In genomic region chr16:84501077-84501735, GRCh38 we compare ENCODE assay signal across 16 cellular contexts. TPM values are rescaled to one million over a fixed set of nuclear protein-coding genes. Genes with fewer than 3 reads are reported as not detected.
DNase-seq lines count a peak whose midpoint lies in the region; ATAC-seq and TF ChIP-seq lines count a peak whose summit lies in the region.
"Had no signal": no experiment of that assay in that cellular context is flagged by ENCODE, and none has a peak within 500 bp of the region (broad histone marks: within the 10 kb centered on the region; RNA-seq: fewer than 3 reads in every experiment).

No MANE protein-coding gene starts in this region.

- no peak for DNase-seq in CD4-positive, alpha-beta T cell
- peak; percentile 86 for DNase-seq in LoVo (ENCODE audit: low spot score)
- peak; percentile 33 for DNase-seq in choroid plexus epithelial cell (ENCODE audit: low read depth)
- DNase-seq in neuronal stem cell (ENCODE audit: low spot score) = no peak
- DNase-seq in mesendoderm = no peak
- no peak for DNase-seq in GM10266 (ENCODE audit: extremely low spot score)
- DNase-seq: activated CD8-positive, alpha-beta T cell treated with anti-CD3 and anti-CD28 coated beads for 36 hours; activated naive CD8-positive, alpha-beta T cell treated with anti-CD3 and anti-CD28 coated beads for 36 hours; midbrain; NCI-H82; retina; T-helper 1 cell; testis had no signal

- no peaks in the 10 kb centered on the region for H3K27me3 Mint-ChIP-seq in CD4-positive, alpha-beta T cell
- H3K27me3 Mint-ChIP-seq: activated CD8-positive, alpha-beta T cell treated with anti-CD3 and anti-CD28 coated beads for 36 hours; activated naive CD8-positive, alpha-beta T cell treated with anti-CD3 and anti-CD28 coated beads for 36 hours had no signal

- H3K4me1 ChIP-seq in neuronal stem cell (ENCODE audit: control insufficient read depth in 2 of 2, insufficient read depth in 1 of 2, low read depth in 1 of 2, low read length in 2 of 2) (peaks cover 11 to 13% of the 10 kb centered on the region in 2 donors), mesendoderm (ENCODE audit: control insufficient read depth, low read depth, low read length) (peaks cover 2% of the 10 kb centered on the region)

- no CpG with 5 or more reads among the region's 12 CpGs for WGBS in neuronal stem cell (ENCODE audit: extremely low coverage in 2 of 2, insufficient read length in 2 of 2, insufficient replicate concordance in 1 of 2), 2 donors
- WGBS in mesendoderm (ENCODE audit: extremely low coverage, insufficient coverage, low lambda C conversion rate) = no CpG with 5 or more reads among the region's 12 CpGs

- no peak overlapping the region for H3K56ac ChIP-seq in mesendoderm (ENCODE audit: low read length)

- no peak overlapping the region for H4K8ac ChIP-seq in neuronal stem cell (ENCODE audit: low read depth, low read length)
- H4K8ac ChIP-seq in mesendoderm (ENCODE audit: low read depth, low read length) = no peak overlapping the region

- H3K9me3 ChIP-seq in CD4-positive, alpha-beta T cell (ENCODE audit: control insufficient read depth, low read length) = no peaks in the 10 kb centered on the region
- H3K9me3 ChIP-seq in neuronal stem cell (replicated peaks in 1 of 2; ENCODE audit: control insufficient read depth in 2 of 2, insufficient read depth in 1 of 2, low read depth in 1 of 2, low read length in 2 of 2) = no peaks in the 10 kb centered on the region
- H3K9me3 ChIP-seq: testis had no signal

- POLR2A ChIA-PET in CD4-positive, alpha-beta T cell (lab: Charles Lee) = no interaction called here

- H3K27me3 ChIP-seq in CD4-positive, alpha-beta T cell (ENCODE audit: control insufficient read depth, insufficient read depth, low read length) = no peaks in the 10 kb centered on the region
- H3K27me3 ChIP-seq in neuronal stem cell (ENCODE audit: control insufficient read depth in 3 of 3, insufficient read depth in 3 of 3, low read depth in 1 of 3, low read length in 3 of 3) = no peaks in the 10 kb centered on the region
- H3K27me3 ChIP-seq in mesendoderm (ENCODE audit: insufficient read depth, low read length, poor library complexity) = no peaks in the 10 kb centered on the region
- H3K27me3 ChIP-seq: testis had no signal

- CTCF ChIA-PET in CD4-positive, alpha-beta T cell (lab: Charles Lee) = no interaction called here

- no peak overlapping the region for H4K5ac ChIP-seq in mesendoderm (ENCODE audit: low read length)

- H3K14ac ChIP-seq in neuronal stem cell (ENCODE audit: low read length) = no peak overlapping the region

- H2BK12ac ChIP-seq in neuronal stem cell (ENCODE audit: low read length) = no peak overlapping the region

- no peak for TF ChIP-seq CTCF in CD4-positive, alpha-beta T cell (IDR thresholded peaks at IDR 0.05)
- TF ChIP-seq CTCF in choroid plexus epithelial cell (conservative IDR thresholded peaks at IDR 0.05; ENCODE audit: low read depth, low read length) (no peak), GM10266 (IDR thresholded peaks at IDR 0.05; ENCODE audit: control insufficient read depth, insufficient read depth, low read depth, missing control alignments) (no peak)

- H3K79me1 ChIP-seq in neuronal stem cell (ENCODE audit: low read depth, low read length) = peaks cover 9% of the 10 kb centered on the region
- no peaks in the 10 kb centered on the region for H3K79me1 ChIP-seq in mesendoderm (ENCODE audit: low read length)

- H2BK5ac ChIP-seq in neuronal stem cell (ENCODE audit: low read length) = no peak overlapping the region
- H2BK5ac ChIP-seq in mesendoderm (ENCODE audit: low read length) = no peak overlapping the region

- peak overlapping the region; percentile 56 for H3K4me3 Mint-ChIP-seq in CD4-positive, alpha-beta T cell
- H3K4me3 Mint-ChIP-seq: activated CD8-positive, alpha-beta T cell treated with anti-CD3 and anti-CD28 coated beads for 36 hours; activated naive CD8-positive, alpha-beta T cell treated with anti-CD3 and anti-CD28 coated beads for 36 hours; CD14-positive monocyte had no signal

- no peak overlapping the region for H3K18ac ChIP-seq in neuronal stem cell (ENCODE audit: low read length)
- no peak overlapping the region for H3K18ac ChIP-seq in mesendoderm (ENCODE audit: low read length)

- H3K36me3 Mint-ChIP-seq in CD4-positive, alpha-beta T cell (ENCODE audit: low read depth) = peaks cover 28% of the 10 kb centered on the region

- H3K4me2 ChIP-seq in neuronal stem cell (ENCODE audit: insufficient read depth, low read length, poor library complexity, severe bottlenecking) (no peak overlapping the region), mesendoderm (ENCODE audit: low read length) (no peak overlapping the region)

- no peaks in the 10 kb centered on the region for H3K9me3 Mint-ChIP-seq in CD4-positive, alpha-beta T cell
- H3K9me3 Mint-ChIP-seq: activated CD8-positive, alpha-beta T cell treated with anti-CD3 and anti-CD28 coated beads for 36 hours; activated naive CD8-positive, alpha-beta T cell treated with anti-CD3 and anti-CD28 coated beads for 36 hours had no signal

- no peak overlapping the region for H2AFZ ChIP-seq in neuronal stem cell (ENCODE audit: low read length)

- H2BK15ac ChIP-seq in neuronal stem cell (ENCODE audit: low read length) = no peak overlapping the region
- H2BK15ac ChIP-seq in mesendoderm (replicated peaks; ENCODE audit: low read depth) = no peak overlapping the region

- H4K91ac ChIP-seq in neuronal stem cell (ENCODE audit: low read depth, low read length, poor library complexity) = no peak overlapping the region

- H3K23ac ChIP-seq in neuronal stem cell (ENCODE audit: low read depth, low read length, poor library complexity) (peak overlapping the region; percentile 83), mesendoderm (ENCODE audit: low read length) (no peak overlapping the region)

- intact Hi-C loops in CD4-positive, alpha-beta T cell (cut with DNase I, micrococcal nuclease) = loop anchor here in 1 of 2 experiments (5.0 to 10.0 kb wide), 4 partner anchors 224 to 524 kb away; partner anchors contain the start of genes KIAA0513 and TAF1C

- H2AK5ac ChIP-seq in neuronal stem cell (ENCODE audit: low read depth, low read length) = no peak overlapping the region
- H2AK5ac ChIP-seq in mesendoderm (ENCODE audit: low read length) = no peak overlapping the region

- H3K27ac Mint-ChIP-seq in CD4-positive, alpha-beta T cell = no peak overlapping the region
- H3K27ac Mint-ChIP-seq: activated CD8-positive, alpha-beta T cell treated with anti-CD3 and anti-CD28 coated beads for 36 hours; activated naive CD8-positive, alpha-beta T cell treated with anti-CD3 and anti-CD28 coated beads for 36 hours had no signal

- H3K27ac ChIP-seq in CD4-positive, alpha-beta T cell (ENCODE audit: low read depth, low read length) = no peak overlapping the region
- H3K27ac ChIP-seq in neuronal stem cell (replicated peaks; ENCODE audit: low read length) (no peak overlapping the region), mesendoderm (ENCODE audit: low read depth, low read length) (no peak overlapping the region)
- H3K27ac ChIP-seq: testis had no signal

- no peak for ATAC-seq in CD4-positive, alpha-beta T cell (ENCODE audit: poor library complexity)
- no peak for ATAC-seq in GM21360 (IDR thresholded peaks at IDR 0.05; ENCODE audit: unreplicated experiment)
- ATAC-seq in HG02885 (IDR thresholded peaks at IDR 0.05; ENCODE audit: poor library complexity, unreplicated experiment) = no peak
- ATAC-seq: activated CD8-positive, alpha-beta T cell treated with anti-CD3 and anti-CD28 coated beads for 36 hours had no signal

- H3K4me3 ChIP-seq in choroid plexus epithelial cell (ENCODE audit: low read depth, low read length) (no peak overlapping the region), neuronal stem cell (ENCODE audit: low read length in 2 of 2) (peak overlapping the region in 1 of 2 donors; percentile 6), mesendoderm (ENCODE audit: low read length) (no peak overlapping the region)
- H3K4me3 ChIP-seq: testis had no signal

- H2BK120ac ChIP-seq in neuronal stem cell (ENCODE audit: low read depth, low read length) (no peak overlapping the region), mesendoderm (ENCODE audit: low read depth, low read length) (no peak overlapping the region)

- H3K4ac ChIP-seq in neuronal stem cell (ENCODE audit: low read length) = no peak overlapping the region
- H3K4ac ChIP-seq in mesendoderm (ENCODE audit: low read depth, low read length) = no peak overlapping the region

- H3K79me2 ChIP-seq in mesendoderm (ENCODE audit: control insufficient read depth, insufficient read depth, low read length) = no peaks in the 10 kb centered on the region

- H3K9ac ChIP-seq in neuronal stem cell (ENCODE audit: low read depth, low read length, poor library complexity) (no peak overlapping the region), mesendoderm (ENCODE audit: low read length) (no peak overlapping the region)

- peaks cover 37% of the 10 kb centered on the region for H3K4me1 Mint-ChIP-seq in CD4-positive, alpha-beta T cell (ENCODE audit: low read depth)

- H3K36me3 ChIP-seq in neuronal stem cell (replicated peaks in 1 of 2; ENCODE audit: control insufficient read depth in 2 of 2, insufficient read depth in 2 of 2, low read length in 2 of 2) (peaks cover 15 to 44% of the 10 kb centered on the region in 2 donors), mesendoderm (ENCODE audit: control insufficient read depth, insufficient read depth, low read length) (no peaks in the 10 kb centered on the region)

RNA-seq across cellular contexts. Expression of gene MEAK7, which starts 3.3 kb away (rescaled TPM):
- 1 to 10 TPM; 1.9 to 3.7 TPM for total RNA-seq in CD4-positive, alpha-beta T cell
- polyA plus RNA-seq in neuronal stem cell (2013, experiment 1 of 2) = 8.0 TPM
- polyA plus RNA-seq in neuronal stem cell (2013, experiment 2 of 2) = 8.4 TPM
- 5.7 TPM for polyA plus RNA-seq in mesendoderm (2013, experiment 1 of 2)
- 6.3 TPM for polyA plus RNA-seq in mesendoderm (2013, experiment 2 of 2)

Comparison
In these comparisons a context has a peak if more than half of its experiments do, and no peak if none do; other contexts are left out.
1. DNase-seq: peak in LoVo (single experiment) and choroid plexus epithelial cell (single experiment); none in CD4-positive, alpha-beta T cell (0 of 10), neuronal stem cell (single experiment), mesendoderm (single experiment) and GM10266 (single experiment).